In the genomic region with DNA sequence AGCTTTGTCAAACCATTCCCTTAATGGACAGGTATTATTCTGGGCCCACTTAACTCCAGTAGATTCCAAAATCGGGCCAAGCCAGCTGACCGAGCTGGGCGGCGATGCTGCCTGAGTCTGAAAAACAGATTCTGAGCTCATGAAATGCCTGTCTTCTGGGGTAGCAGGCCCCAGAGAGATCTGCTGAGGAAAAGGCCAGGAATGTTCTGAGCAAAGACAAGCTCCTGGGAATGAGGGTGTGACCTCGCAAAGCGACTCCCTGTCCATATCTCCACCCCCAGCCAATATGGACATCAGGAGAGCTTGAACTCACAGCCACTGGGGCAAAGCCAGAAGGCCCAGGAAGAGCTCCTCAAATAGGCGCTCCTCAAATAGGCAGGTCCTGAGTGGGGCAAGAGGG, we compare ENCODE assay signal across 20 cellular contexts. TPM values are rescaled to one million over a fixed set of nuclear protein-coding genes. Genes with fewer than 3 reads are reported as not detected.
A peak's percentile ranks its signal among the peaks of the same experiment; 100 is the strongest.
DNase-seq lines count a peak whose midpoint lies in the region; ATAC-seq, FAIRE-seq and TF ChIP-seq lines count a peak whose summit lies in the region.
"Had no signal": no experiment of that assay in that cellular context is flagged by ENCODE, and none has a peak within 500 bp of the region (broad histone marks: within the 10 kb centered on the region; RNA-seq: fewer than 3 reads in every experiment).

No MANE protein-coding gene starts in this region.

- no peak overlapping the region for H3K27ac ChIP-seq in astrocyte (ENCODE audit: low read depth, low read length)
- peak overlapping the region; percentile 80 to 83 for H3K27ac ChIP-seq in tibial artery
- H3K27ac ChIP-seq: brain microvascular endothelial cell had no signal

- peaks cover 17% of the 10 kb centered on the region for H3K4me1 Mint-ChIP-seq in astrocyte (ENCODE audit: low read depth, unreplicated experiment)
- peaks cover 88% of the 10 kb centered on the region for H3K4me1 Mint-ChIP-seq in nephron

- no peaks in the 10 kb centered on the region for H3K79me2 ChIP-seq in astrocyte (ENCODE audit: insufficient read depth, low read length)

- H4K20me1 ChIP-seq in astrocyte (ENCODE audit: insufficient read depth, low read length) = peaks cover 6% of the 10 kb centered on the region

- H3K4me3 Mint-ChIP-seq in astrocyte (ENCODE audit: unreplicated experiment) (no peak overlapping the region), nephron (no peak overlapping the region)

- H3K9me3 Mint-ChIP-seq in astrocyte (ENCODE audit: unreplicated experiment) (no peaks in the 10 kb centered on the region), nephron (no peaks in the 10 kb centered on the region)

- TF ChIP-seq CTCF in astrocyte (IDR thresholded peaks at IDR 0.05; ENCODE audit: insufficient read depth, low read depth, low read length) = no peak
- no peak for TF ChIP-seq CTCF in nephron (IDR thresholded peaks at IDR 0.05; ENCODE audit: unreplicated experiment in 3 of 3)
- TF ChIP-seq CTCF in tibial artery (IDR thresholded peaks at IDR 0.05) = no peak
- TF ChIP-seq CTCF in omental fat pad (IDR thresholded peaks at IDR 0.05) = no peak

- intact Hi-C loops in Right ventricle myocardium superior (cut with DNase I) (no loop called here), tibial artery (cut with DNase I; ENCODE audit: low total_unique reads) (loop anchor here (5.0 kb wide), 1 partner anchor 45 kb away; no protein-coding TSS in a partner anchor)

- no peak overlapping the region for H3K9ac ChIP-seq in astrocyte (ENCODE audit: low read length)

- no peaks in the 10 kb centered on the region for H3K27me3 ChIP-seq in astrocyte (ENCODE audit: insufficient read depth, low read length)
- no peaks in the 10 kb centered on the region for H3K27me3 ChIP-seq in tibial artery
- H3K27me3 ChIP-seq: brain microvascular endothelial cell had no signal

- no peaks in the 10 kb centered on the region for H3K9me3 ChIP-seq in astrocyte (ENCODE audit: insufficient read depth, low read depth, low read length)
- no peaks in the 10 kb centered on the region for H3K9me3 ChIP-seq in tibial artery

- H3K36me3 ChIP-seq in astrocyte (ENCODE audit: insufficient read depth, low read length) (no peaks in the 10 kb centered on the region), tibial artery (no peaks in the 10 kb centered on the region)
- H3K36me3 ChIP-seq: brain microvascular endothelial cell had no signal

- H3K4me2 ChIP-seq in astrocyte (ENCODE audit: low read length) = no peak overlapping the region

- H3K4me1 ChIP-seq in astrocyte (ENCODE audit: insufficient read depth, low read length) (peaks cover 8% of the 10 kb centered on the region), tibial artery (peaks cover 13 to 90% (median 76%) of the 10 kb centered on the region in 4 donors)

- no peak for FAIRE-seq in astrocyte (lab: Jason Lieb, UNC)
- no peak for FAIRE-seq in HTR-8/SVneo (lab: Jason Lieb, UNC)

- H3K27ac Mint-ChIP-seq in astrocyte (ENCODE audit: unreplicated experiment) (peak overlapping the region; percentile 34), nephron (peak overlapping the region; percentile 83 to 100 (median 95))

- H3K27me3 Mint-ChIP-seq in astrocyte (ENCODE audit: low read depth, unreplicated experiment) (peaks cover 4% of the 10 kb centered on the region), nephron (ENCODE audit: low read depth) (no peaks in the 10 kb centered on the region)

- DNase-seq in astrocyte (ENCODE audit: low read depth) (no peak), Right ventricle myocardium superior (peak; percentile 69), tibial artery (peak; percentile 67 to 88), omental fat pad (ENCODE audit: low spot score) (no peak), HTR-8/SVneo (ENCODE audit: insufficient read length, low spot score) (no peak), NCI-H2081 treated with DMSO at 0.1 percent for 48 hours (lab: John Stamatoyannopoulos, UW) (no peak)
- no peak for DNase-seq in NK-92 treated with Interleukin-12 subunit alpha and Interleukin-12 subunit beta, amount 100 ng/mL, for 24 hours (lab: John Stamatoyannopoulos, UW)
- DNase-seq: activated CD4-positive, alpha-beta T cell treated with anti-CD3 and anti-CD28 coated beads for 48 hours; activated naive CD4-positive, alpha-beta T cell; brain microvascular endothelial cell; EL; NCI-H1436; NCI-H446 treated with DMSO at 0.1 percent for 48 hours; stimulated activated CD4-positive, alpha-beta T cell treated with anti-CD3 and anti-CD28 coated beads, Interleukin-2, amount 100 ng/mL, for 48 hours; stimulated activated CD8-positive, alpha-beta memory T cell treated with anti-CD3 and anti-CD28 coated beads, Interleukin-4, amount 100 ng/mL, for 48 hours had no signal

- no peak overlapping the region for H2AFZ ChIP-seq in astrocyte (ENCODE audit: low read depth, low read length)

- H3K4me3 ChIP-seq in astrocyte (ENCODE audit: insufficient read depth, low read depth, low read length) = no peak overlapping the region
- H3K4me3 ChIP-seq in tibial artery = no peak overlapping the region

- ATAC-seq in Right ventricle myocardium superior (ENCODE audit: poor library complexity) = peak; percentile 57
- no peak for ATAC-seq in omental fat pad (ENCODE audit: low FRiP score)
- ATAC-seq: HCT116 had no signal

- H3K36me3 Mint-ChIP-seq in astrocyte (ENCODE audit: low read depth, unreplicated experiment) (no peaks in the 10 kb centered on the region), nephron (ENCODE audit: low read depth) (peaks cover 12% of the 10 kb centered on the region)

RNA-seq across cellular contexts. Expression of a gene that starts 23.7 kb away (rescaled TPM):
- total RNA-seq in astrocyte = 10.6 and 12.4 TPM in 2 replicates
- 8.4 TPM for total RNA-seq in Right ventricle myocardium superior
- total RNA-seq in omental fat pad = 10 to 100 TPM in 1 of 4 donors, 1 to 10 TPM in 3; 6.6 to 22.9 (median 8.6) TPM
- total RNA-seq: HT1080, LHCN-M2, SK-MEL-5 had no signal

Comparison
In these comparisons a context has a peak if more than half of its experiments do, and no peak if none do; other contexts are left out.
1. DNase-seq: peak in Right ventricle myocardium superior (single experiment) and tibial artery (2 of 2); none in astrocyte (single experiment), NK-92 treated with Interleukin-12 subunit alpha and Interleukin-12 subunit beta, amount 100 ng/mL, for 24 hours (single experiment), omental fat pad (single experiment), HTR-8/SVneo (single experiment) and NCI-H2081 treated with DMSO at 0.1 percent for 48 hours (single experiment).